In the genomic region with DNA sequence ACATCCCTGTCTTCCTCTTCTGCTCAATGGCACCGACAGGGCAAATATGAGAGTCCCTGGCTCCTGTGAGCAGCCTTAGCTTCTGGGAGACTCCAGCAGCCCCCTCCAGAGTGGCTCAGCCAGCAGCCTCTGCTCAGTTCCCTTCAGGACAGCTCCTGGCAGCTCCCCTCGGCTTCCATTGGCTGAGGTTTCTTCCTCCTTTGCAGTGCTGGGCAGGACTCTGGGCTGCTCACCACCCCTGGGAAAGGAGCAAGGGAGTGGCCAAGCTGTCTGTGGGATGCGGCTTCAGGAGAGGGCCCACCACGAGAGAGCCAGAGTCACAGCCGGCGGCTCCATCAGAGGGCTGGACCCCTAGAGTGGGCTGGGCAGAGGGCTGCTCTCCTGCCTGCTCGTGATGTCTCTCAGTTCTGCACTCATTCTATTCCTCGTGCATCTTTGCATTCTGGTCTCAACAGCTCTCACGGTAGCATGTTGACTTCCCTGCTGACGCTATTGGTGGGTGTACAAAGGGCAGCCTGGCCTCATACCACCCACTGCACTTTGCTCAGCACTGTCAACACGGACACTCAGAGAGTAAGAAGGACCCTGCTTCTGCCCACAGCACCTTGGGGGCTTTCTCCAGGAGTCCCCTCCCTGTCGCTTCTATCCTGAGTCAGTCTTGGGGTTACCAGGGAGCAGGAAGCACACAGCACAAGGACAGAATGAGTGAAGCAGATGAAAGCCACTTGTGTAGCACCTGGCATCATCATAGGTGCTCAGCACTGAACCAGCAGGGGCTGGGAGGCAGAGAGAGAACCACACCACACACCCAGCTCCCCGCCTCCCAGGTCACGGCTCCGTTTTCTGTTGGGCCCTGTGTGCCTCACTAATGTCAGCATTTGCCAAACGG, we compare ENCODE assay signal across 1 cellular context.
TF ChIP-seq lines count a peak whose summit lies in the region.

No MANE protein-coding gene starts in this region.

TF ChIP-seq in HepG2, 621 proteins besides CTCF, POLR2A, EP300 and RAD21 (continued from another document and continues in another):
- TF ChIP-seq, protein P1, sequence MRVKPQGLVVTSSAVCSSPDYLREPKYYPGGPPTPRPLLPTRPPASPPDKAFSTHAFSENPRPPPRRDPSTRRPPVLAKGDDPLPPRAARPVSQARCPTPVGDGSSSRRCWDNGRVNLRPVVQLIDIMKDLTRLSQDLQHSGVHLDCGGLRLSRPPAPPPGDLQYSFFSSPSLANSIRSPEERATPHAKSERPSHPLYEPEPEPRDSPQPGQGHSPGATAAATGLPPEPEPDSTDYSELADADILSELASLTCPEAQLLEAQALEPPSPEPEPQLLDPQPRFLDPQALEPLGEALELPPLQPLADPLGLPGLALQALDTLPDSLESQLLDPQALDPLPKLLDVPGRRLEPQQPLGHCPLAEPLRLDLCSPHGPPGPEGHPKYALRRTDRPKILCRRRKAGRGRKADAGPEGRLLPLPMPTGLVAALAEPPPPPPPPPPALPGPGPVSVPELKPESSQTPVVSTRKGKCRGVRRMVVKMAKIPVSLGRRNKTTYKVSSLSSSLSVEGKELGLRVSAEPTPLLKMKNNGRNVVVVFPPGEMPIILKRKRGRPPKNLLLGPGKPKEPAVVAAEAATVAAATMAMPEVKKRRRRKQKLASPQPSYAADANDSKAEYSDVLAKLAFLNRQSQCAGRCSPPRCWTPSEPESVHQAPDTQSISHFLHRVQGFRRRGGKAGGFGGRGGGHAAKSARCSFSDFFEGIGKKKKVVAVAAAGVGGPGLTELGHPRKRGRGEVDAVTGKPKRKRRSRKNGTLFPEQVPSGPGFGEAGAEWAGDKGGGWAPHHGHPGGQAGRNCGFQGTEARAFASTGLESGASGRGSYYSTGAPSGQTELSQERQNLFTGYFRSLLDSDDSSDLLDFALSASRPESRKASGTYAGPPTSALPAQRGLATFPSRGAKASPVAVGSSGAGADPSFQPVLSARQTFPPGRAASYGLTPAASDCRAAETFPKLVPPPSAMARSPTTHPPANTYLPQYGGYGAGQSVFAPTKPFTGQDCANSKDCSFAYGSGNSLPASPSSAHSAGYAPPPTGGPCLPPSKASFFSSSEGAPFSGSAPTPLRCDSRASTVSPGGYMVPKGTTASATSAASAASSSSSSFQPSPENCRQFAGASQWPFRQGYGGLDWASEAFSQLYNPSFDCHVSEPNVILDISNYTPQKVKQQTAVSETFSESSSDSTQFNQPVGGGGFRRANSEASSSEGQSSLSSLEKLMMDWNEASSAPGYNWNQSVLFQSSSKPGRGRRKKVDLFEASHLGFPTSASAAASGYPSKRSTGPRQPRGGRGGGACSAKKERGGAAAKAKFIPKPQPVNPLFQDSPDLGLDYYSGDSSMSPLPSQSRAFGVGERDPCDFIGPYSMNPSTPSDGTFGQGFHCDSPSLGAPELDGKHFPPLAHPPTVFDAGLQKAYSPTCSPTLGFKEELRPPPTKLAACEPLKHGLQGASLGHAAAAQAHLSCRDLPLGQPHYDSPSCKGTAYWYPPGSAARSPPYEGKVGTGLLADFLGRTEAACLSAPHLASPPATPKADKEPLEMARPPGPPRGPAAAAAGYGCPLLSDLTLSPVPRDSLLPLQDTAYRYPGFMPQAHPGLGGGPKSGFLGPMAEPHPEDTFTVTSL (CRISPR knock-in tag; IDR thresholded peaks at IDR 0.05; ENCODE audit: borderline replicate concordance), result no peak
- TF ChIP-seq ZNF678 (CRISPR knock-in tag; IDR thresholded peaks at IDR 0.05) (no peak), SNRNP70 (IDR thresholded peaks at IDR 0.05; ENCODE audit: low read depth, low read length) (no peak), KDM1A (CRISPR knock-in tag; IDR thresholded peaks at IDR 0.05) (no peak), ZNF292 (CRISPR knock-in tag; IDR thresholded peaks at IDR 0.05; ENCODE audit: borderline replicate concordance, low read depth) (no peak), NR1H2 (CRISPR knock-in tag; IDR thresholded peaks at IDR 0.05; ENCODE audit: borderline replicate concordance, low read depth) (no peak), SRF (IDR thresholded peaks at IDR 0.05; ENCODE audit: low read depth, low read length) (no peak), ZNF44 (CRISPR knock-in tag; IDR thresholded peaks at IDR 0.05) (no peak), ARID2 (CRISPR knock-in tag; IDR thresholded peaks at IDR 0.05; ENCODE audit: borderline replicate concordance) (no peak), ZNF230 (CRISPR knock-in tag; IDR thresholded peaks at IDR 0.05) (no peak), GATA4 (IDR thresholded peaks at IDR 0.05; ENCODE audit: borderline replicate concordance, low read depth) (no peak), ZNF549 (CRISPR knock-in tag; IDR thresholded peaks at IDR 0.05) (no peak), NFE2 (CRISPR knock-in tag; IDR thresholded peaks at IDR 0.05) (no peak), ZNF282 (IDR thresholded peaks at IDR 0.05; ENCODE audit: partially characterized antibody) (no peak), POGZ (CRISPR knock-in tag; IDR thresholded peaks at IDR 0.05) (no peak), RXRB (CRISPR knock-in tag; IDR thresholded peaks at IDR 0.05; ENCODE audit: borderline replicate concordance) (peak; percentile 34; the same call in 1 of the 2 replicates), ZNF256 (CRISPR knock-in tag; conservative IDR thresholded peaks at IDR 0.05) (no peak), ZNF354B (CRISPR knock-in tag; IDR thresholded peaks at IDR 0.05) (no peak), IRF2 (CRISPR knock-in tag; IDR thresholded peaks at IDR 0.05) (no peak), NAIF1 (CRISPR knock-in tag; IDR thresholded peaks at IDR 0.05; ENCODE audit: borderline replicate concordance) (no peak), ZNF703 (CRISPR knock-in tag; IDR thresholded peaks at IDR 0.05; ENCODE audit: borderline replicate concordance) (no peak), ZNF34 (CRISPR knock-in tag; IDR thresholded peaks at IDR 0.05; ENCODE audit: borderline replicate concordance) (no peak), MEIS2 (CRISPR knock-in tag; IDR thresholded peaks at IDR 0.05) (no peak), ZMAT3 (CRISPR knock-in tag; conservative IDR thresholded peaks at IDR 0.05) (no peak), ERF (CRISPR knock-in tag; IDR thresholded peaks at IDR 0.05) (0 out of 2 replicates have a peak, but pooled peaks have one; percentile 32), ZNF841 (CRISPR knock-in tag; IDR thresholded peaks at IDR 0.05; ENCODE audit: borderline replicate concordance) (no peak), ZNF839 (CRISPR knock-in tag; IDR thresholded peaks at IDR 0.05; ENCODE audit: borderline replicate concordance) (no peak), ASH2L (IDR thresholded peaks at IDR 0.05; ENCODE audit: insufficient read length, low read depth, low read length) (peak; percentile 63)
- TF ChIP-seq, protein P2, sequence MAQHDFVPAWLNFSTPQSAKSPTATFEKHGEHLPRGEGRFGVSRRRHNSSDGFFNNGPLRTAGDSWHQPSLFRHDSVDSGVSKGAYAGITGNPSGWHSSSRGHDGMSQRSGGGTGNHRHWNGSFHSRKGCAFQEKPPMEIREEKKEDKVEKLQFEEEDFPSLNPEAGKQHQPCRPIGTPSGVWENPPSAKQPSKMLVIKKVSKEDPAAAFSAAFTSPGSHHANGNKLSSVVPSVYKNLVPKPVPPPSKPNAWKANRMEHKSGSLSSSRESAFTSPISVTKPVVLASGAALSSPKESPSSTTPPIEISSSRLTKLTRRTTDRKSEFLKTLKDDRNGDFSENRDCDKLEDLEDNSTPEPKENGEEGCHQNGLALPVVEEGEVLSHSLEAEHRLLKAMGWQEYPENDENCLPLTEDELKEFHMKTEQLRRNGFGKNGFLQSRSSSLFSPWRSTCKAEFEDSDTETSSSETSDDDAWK (CRISPR knock-in tag; IDR thresholded peaks at IDR 0.05), result no peak
- TF ChIP-seq, protein P3, sequence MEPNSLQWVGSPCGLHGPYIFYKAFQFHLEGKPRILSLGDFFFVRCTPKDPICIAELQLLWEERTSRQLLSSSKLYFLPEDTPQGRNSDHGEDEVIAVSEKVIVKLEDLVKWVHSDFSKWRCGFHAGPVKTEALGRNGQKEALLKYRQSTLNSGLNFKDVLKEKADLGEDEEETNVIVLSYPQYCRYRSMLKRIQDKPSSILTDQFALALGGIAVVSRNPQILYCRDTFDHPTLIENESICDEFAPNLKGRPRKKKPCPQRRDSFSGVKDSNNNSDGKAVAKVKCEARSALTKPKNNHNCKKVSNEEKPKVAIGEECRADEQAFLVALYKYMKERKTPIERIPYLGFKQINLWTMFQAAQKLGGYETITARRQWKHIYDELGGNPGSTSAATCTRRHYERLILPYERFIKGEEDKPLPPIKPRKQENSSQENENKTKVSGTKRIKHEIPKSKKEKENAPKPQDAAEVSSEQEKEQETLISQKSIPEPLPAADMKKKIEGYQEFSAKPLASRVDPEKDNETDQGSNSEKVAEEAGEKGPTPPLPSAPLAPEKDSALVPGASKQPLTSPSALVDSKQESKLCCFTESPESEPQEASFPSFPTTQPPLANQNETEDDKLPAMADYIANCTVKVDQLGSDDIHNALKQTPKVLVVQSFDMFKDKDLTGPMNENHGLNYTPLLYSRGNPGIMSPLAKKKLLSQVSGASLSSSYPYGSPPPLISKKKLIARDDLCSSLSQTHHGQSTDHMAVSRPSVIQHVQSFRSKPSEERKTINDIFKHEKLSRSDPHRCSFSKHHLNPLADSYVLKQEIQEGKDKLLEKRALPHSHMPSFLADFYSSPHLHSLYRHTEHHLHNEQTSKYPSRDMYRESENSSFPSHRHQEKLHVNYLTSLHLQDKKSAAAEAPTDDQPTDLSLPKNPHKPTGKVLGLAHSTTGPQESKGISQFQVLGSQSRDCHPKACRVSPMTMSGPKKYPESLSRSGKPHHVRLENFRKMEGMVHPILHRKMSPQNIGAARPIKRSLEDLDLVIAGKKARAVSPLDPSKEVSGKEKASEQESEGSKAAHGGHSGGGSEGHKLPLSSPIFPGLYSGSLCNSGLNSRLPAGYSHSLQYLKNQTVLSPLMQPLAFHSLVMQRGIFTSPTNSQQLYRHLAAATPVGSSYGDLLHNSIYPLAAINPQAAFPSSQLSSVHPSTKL (CRISPR knock-in tag; IDR thresholded peaks at IDR 0.05), result no peak; the same call in 1 of the 2 replicates
- TF ChIP-seq, protein P4, sequence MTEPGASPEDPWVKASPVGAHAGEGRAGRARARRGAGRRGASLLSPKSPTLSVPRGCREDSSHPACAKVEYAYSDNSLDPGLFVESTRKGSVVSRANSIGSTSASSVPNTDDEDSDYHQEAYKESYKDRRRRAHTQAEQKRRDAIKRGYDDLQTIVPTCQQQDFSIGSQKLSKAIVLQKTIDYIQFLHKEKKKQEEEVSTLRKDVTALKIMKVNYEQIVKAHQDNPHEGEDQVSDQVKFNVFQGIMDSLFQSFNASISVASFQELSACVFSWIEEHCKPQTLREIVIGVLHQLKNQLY (CRISPR knock-in tag; IDR thresholded peaks at IDR 0.05), result no peak
- TF ChIP-seq, protein P5, sequence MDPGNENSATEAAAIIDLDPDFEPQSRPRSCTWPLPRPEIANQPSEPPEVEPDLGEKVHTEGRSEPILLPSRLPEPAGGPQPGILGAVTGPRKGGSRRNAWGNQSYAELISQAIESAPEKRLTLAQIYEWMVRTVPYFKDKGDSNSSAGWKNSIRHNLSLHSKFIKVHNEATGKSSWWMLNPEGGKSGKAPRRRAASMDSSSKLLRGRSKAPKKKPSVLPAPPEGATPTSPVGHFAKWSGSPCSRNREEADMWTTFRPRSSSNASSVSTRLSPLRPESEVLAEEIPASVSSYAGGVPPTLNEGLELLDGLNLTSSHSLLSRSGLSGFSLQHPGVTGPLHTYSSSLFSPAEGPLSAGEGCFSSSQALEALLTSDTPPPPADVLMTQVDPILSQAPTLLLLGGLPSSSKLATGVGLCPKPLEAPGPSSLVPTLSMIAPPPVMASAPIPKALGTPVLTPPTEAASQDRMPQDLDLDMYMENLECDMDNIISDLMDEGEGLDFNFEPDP (CRISPR knock-in tag; conservative IDR thresholded peaks at IDR 0.05), result no peak
- TF ChIP-seq, protein P6, sequence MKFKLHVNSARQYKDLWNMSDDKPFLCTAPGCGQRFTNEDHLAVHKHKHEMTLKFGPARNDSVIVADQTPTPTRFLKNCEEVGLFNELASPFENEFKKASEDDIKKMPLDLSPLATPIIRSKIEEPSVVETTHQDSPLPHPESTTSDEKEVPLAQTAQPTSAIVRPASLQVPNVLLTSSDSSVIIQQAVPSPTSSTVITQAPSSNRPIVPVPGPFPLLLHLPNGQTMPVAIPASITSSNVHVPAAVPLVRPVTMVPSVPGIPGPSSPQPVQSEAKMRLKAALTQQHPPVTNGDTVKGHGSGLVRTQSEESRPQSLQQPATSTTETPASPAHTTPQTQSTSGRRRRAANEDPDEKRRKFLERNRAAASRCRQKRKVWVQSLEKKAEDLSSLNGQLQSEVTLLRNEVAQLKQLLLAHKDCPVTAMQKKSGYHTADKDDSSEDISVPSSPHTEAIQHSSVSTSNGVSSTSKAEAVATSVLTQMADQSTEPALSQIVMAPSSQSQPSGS (CRISPR knock-in tag; IDR thresholded peaks at IDR 0.05), result no peak
- TF ChIP-seq, protein P7, sequence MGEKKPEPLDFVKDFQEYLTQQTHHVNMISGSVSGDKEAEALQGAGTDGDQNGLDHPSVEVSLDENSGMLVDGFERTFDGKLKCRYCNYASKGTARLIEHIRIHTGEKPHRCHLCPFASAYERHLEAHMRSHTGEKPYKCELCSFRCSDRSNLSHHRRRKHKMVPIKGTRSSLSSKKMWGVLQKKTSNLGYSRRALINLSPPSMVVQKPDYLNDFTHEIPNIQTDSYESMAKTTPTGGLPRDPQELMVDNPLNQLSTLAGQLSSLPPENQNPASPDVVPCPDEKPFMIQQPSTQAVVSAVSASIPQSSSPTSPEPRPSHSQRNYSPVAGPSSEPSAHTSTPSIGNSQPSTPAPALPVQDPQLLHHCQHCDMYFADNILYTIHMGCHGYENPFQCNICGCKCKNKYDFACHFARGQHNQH (CRISPR knock-in tag; IDR thresholded peaks at IDR 0.05), result no peak
- TF ChIP-seq, protein P8, sequence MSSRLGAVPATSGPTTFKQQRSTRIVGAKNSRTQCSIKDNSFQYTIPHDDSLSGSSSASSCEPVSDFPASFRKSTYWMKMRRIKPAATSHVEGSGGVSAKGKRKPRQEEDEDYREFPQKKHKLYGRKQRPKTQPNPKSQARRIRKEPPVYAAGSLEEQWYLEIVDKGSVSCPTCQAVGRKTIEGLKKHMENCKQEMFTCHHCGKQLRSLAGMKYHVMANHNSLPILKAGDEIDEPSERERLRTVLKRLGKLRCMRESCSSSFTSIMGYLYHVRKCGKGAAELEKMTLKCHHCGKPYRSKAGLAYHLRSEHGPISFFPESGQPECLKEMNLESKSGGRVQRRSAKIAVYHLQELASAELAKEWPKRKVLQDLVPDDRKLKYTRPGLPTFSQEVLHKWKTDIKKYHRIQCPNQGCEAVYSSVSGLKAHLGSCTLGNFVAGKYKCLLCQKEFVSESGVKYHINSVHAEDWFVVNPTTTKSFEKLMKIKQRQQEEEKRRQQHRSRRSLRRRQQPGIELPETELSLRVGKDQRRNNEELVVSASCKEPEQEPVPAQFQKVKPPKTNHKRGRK (CRISPR knock-in tag; IDR thresholded peaks at IDR 0.05), result no peak
- TF ChIP-seq, protein P9, sequence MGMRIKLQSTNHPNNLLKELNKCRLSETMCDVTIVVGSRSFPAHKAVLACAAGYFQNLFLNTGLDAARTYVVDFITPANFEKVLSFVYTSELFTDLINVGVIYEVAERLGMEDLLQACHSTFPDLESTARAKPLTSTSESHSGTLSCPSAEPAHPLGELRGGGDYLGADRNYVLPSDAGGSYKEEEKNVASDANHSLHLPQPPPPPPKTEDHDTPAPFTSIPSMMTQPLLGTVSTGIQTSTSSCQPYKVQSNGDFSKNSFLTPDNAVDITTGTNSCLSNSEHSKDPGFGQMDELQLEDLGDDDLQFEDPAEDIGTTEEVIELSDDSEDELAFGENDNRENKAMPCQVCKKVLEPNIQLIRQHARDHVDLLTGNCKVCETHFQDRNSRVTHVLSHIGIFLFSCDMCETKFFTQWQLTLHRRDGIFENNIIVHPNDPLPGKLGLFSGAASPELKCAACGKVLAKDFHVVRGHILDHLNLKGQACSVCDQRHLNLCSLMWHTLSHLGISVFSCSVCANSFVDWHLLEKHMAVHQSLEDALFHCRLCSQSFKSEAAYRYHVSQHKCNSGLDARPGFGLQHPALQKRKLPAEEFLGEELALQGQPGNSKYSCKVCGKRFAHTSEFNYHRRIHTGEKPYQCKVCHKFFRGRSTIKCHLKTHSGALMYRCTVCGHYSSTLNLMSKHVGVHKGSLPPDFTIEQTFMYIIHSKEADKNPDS (CRISPR knock-in tag; IDR thresholded peaks at IDR 0.05), result no peak
